Comparison of ENCODE assay signal across 21 cellular contexts in genomic region chr2:175396696-175397095, GRCh38.
"Had no signal": no experiment of that assay in that cellular context is flagged by ENCODE, and none has a peak within 500 bp of the region (broad histone marks: within the 10 kb centered on the region; RNA-seq: fewer than 3 reads in every experiment).

No MANE protein-coding gene starts in this region.

- ATAC-seq: foreskin keratinocyte; left colon; left ventricle myocardium superior; naive thymus-derived CD4-positive, alpha-beta T cell; psoas muscle; sciatic nerve; stimulated activated naive B cell treated with anti-CD40 and anti-IgM and Interleukin-4, amounts not matched to agents 10 μg/mL and 1 μg/mL and 100 μg/mL, for 72 hours; stimulated activated naive CD8-positive, alpha-beta T cell treated with anti-CD3 and anti-CD28 coated beads, Interleukin-15, amount 100 ng/mL, for 72 hours; upper lobe of right lung had no signal

- DNase-seq: dermis blood vessel endothelial cell; esophagus squamous epithelium; foreskin keratinocyte; head of caudate nucleus; kidney; left colon; left ventricle myocardium superior; mesenchymal stem cell; naive thymus-derived CD4-positive, alpha-beta T cell; nephron progenitor cell; psoas muscle; retina; spleen; stimulated activated CD4-positive, alpha-beta T cell treated with anti-CD3 and anti-CD28 coated beads, Interleukin-15, amount 100 ng/mL, for 24 hours; stimulated activated CD4-positive, alpha-beta T cell treated with anti-CD3 and anti-CD28 coated beads, Interleukin-1b, Interleukin-23, amount 100 ng/mL, for 48 hours; stimulated activated CD4-positive, alpha-beta T cell treated with anti-CD3 and anti-CD28 coated beads, Interleukin-4, amount 100 ng/mL, for 4 hours; stimulated activated naive B cell treated with anti-CD40 and anti-IgM and Interleukin-4, amounts not matched to agents 10 μg/mL and 1 μg/mL and 100 μg/mL, for 72 hours; stimulated activated naive CD8-positive, alpha-beta T cell treated with anti-CD3 and anti-CD28 coated beads, Interleukin-15, amount 100 ng/mL, for 72 hours; testis; upper lobe of right lung had no signal
